11 cellular contexts compared by ENCODE assay signal in the genomic region with DNA sequence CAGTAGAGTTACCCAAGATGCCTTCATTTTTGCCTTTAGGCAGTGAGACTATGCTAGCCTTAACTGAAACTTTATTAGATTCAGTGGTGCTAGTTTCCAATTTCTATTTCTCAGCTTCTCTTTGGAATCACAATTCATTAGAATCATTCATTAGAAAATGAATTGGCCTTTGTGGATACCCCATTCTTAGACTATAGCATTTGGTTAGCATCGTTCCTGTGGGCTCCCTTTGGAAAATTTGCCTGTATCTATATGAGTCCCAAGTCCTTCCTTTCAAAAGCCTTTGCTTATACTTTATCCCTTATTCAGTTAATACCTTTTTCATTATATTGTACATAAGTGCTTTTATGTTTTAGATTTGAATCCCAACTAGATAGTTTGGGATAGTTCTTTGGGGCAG.
"Had no signal": no experiment of that assay in that cellular context is flagged by ENCODE, and none has a peak within 500 bp of the region (broad histone marks: within the 10 kb centered on the region; RNA-seq: fewer than 3 reads in every experiment).

No MANE protein-coding gene starts in this region.

- H3K9ac ChIP-seq: GM23248 had no signal

- DNase-seq: GM23248, GOT3, H7, H9, HCEC 1CT, HFFc6 had no signal

- H2AFZ ChIP-seq: GM23248, GM23338 had no signal

- FAIRE-seq: H1, H54 had no signal

- H3K4me3 ChIP-seq: GM23248, GM23338, HAP-1 had no signal

- ATAC-seq: GM23338, HCT116 had no signal

- H3K4me2 ChIP-seq: GM23338 had no signal

- H3K36me3 ChIP-seq: HAP-1 had no signal

- H3K27ac ChIP-seq: GM23248 had no signal

- H3K9me3 ChIP-seq: HAP-1 had no signal
